10 cellular contexts compared by ENCODE assay signal in the genomic region with DNA sequence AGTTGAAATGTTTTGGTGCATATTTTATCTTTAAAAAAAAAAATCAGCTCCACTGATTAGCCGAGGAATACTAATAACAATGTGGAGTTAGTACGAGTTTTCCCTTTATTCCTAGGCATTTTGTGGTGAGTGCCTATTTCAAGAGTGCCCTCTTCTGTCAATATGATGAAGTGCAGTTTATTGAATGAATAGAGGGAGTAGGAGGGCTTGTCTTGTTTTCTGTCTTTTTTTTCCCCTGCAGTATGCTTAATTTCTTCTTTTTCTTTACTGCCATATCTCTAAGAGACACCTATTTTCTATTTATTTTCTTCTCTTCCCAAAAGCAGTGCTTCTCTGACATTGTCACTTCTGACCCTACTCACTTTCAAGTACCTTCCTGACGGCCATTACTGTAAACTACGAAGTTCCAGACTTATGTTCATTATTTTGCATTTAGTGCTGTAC.
DNase-seq lines count a peak whose midpoint lies in the region; ATAC-seq, FAIRE-seq and TF ChIP-seq lines count a peak whose summit lies in the region.
"Had no signal": no experiment of that assay in that cellular context is flagged by ENCODE, and none has a peak within 500 bp of the region (broad histone marks: within the 10 kb centered on the region; RNA-seq: fewer than 3 reads in every experiment).

No MANE protein-coding gene starts in this region.

- TF ChIP-seq RAD21 in HepG2 (CRISPR knock-in tag; IDR thresholded peaks at IDR 0.05) = no peak

- H3K27ac ChIP-seq in DND-41 (ENCODE audit: low read length) (no peak overlapping the region), HepG2 (ENCODE audit: extremely low read length, insufficient read depth, low read length) (no peak overlapping the region), suprapubic skin (no peak overlapping the region)

- H2AFZ ChIP-seq in DND-41 (ENCODE audit: low read depth, low read length) (no peak overlapping the region), HepG2 (ENCODE audit: low read length) (no peak overlapping the region)

- H3K9me3 ChIP-seq in DND-41 (ENCODE audit: insufficient read depth, low read length, severe bottlenecking) (peaks cover 4% of the 10 kb centered on the region), HepG2 (ENCODE audit: low read length) (peaks cover 15% of the 10 kb centered on the region), suprapubic skin (no peaks in the 10 kb centered on the region)

- no peak overlapping the region for H3K4me2 ChIP-seq in DND-41 (ENCODE audit: insufficient read depth, low read length)
- no peak overlapping the region for H3K4me2 ChIP-seq in HepG2 (ENCODE audit: low read depth, low read length)

- H3K4me3 ChIP-seq in DND-41 (ENCODE audit: low read depth in 1 of 2, low read length in 2 of 2) (no peak overlapping the region), HepG2 (replicated peaks in 1 of 3; ENCODE audit: insufficient read depth in 1 of 3, low read depth in 2 of 3, low read length in 3 of 3) (no peak overlapping the region), suprapubic skin (no peak overlapping the region)

- DNase-seq in DND-41 (no peak), KBM-7 (peak; percentile 77), SW480 (ENCODE audit: low spot score) (peak; percentile 85), HepG2 (ENCODE audit: low spot score) (peak; percentile 45), globus pallidus (ENCODE audit: low spot score) (no peak), NK-92 (lab: John Stamatoyannopoulos, UW; ENCODE audit: unreplicated experiment) (no peak), suprapubic skin (ENCODE audit: low spot score in 2 of 2) (no peak), NCI-H1436 treated with DMSO at 0.1 percent for 48 hours (lab: John Stamatoyannopoulos, UW) (no peak)
- DNase-seq: activated naive CD4-positive, alpha-beta T cell treated with anti-CD3 and anti-CD28 coated beads, Interleukin-2, amount 50 U/mL, for 16 hours; NCI-H226 had no signal

- H3K36me3 ChIP-seq in DND-41 (ENCODE audit: insufficient read depth, low read length) (no peaks in the 10 kb centered on the region), HepG2 (replicated peaks in 1 of 2; ENCODE audit: control insufficient read depth in 1 of 2, insufficient read depth in 2 of 2, low read length in 2 of 2) (no peaks in the 10 kb centered on the region), suprapubic skin (no peaks in the 10 kb centered on the region)

- intact Hi-C loops in HepG2 (cut with micrococcal nuclease; ENCODE audit: unreplicated experiment) = no loop called here

- TF ChIP-seq EP300 in HepG2 (IDR thresholded peaks at IDR 0.05; ENCODE audit: low read depth in 2 of 2, low read length in 2 of 2) (no peak), HepG2 (CRISPR knock-in tag; IDR thresholded peaks at IDR 0.05; ENCODE audit: borderline replicate concordance) (no peak), suprapubic skin (IDR thresholded peaks at IDR 0.05) (no peak)

- CTCF ChIA-PET in HepG2 (lab: Yijun Ruan, JAX; ENCODE audit: low intra/inter-chr PET ratio, low total read pairs) = interaction anchor here (2.2 to 2.4 kb wide), 3 partner anchors 129 to 286 kb away, joined by 8 to 13 read pairs (median 10); no protein-coding TSS in a partner anchor

- BruUV-seq in HepG2 (replicated peaks; lab: Mats Ljungman, UMichigan) = no TSS peak

- in situ Hi-C loops in KBM-7 (cut with MboI; ENCODE audit: low pct_unique_long_range_greater_than_20kb, low sequenced_read_pairs) = no loop called here
- in situ Hi-C loops in HepG2 (cut with HindIII; ENCODE audit: extremely low pct_ligation_motif_present, low pct_unique_long_range_greater_than_20kb) = no loop called here

- peak; percentile 26 for FAIRE-seq in HepG2 (lab: Jason Lieb, UNC)

- no peak overlapping the region for H3K9ac ChIP-seq in DND-41 (ENCODE audit: low read depth, low read length)
- H3K9ac ChIP-seq in HepG2 (ENCODE audit: insufficient read depth, low read depth, low read length) = no peak overlapping the region

- ATAC-seq in DND-41 (ENCODE audit: insufficient read depth, low read depth) = no peak
- ATAC-seq in HepG2 = no peak; the same call in 2 of the 3 replicates

- POLR2A ChIA-PET in HepG2 (lab: Yijun Ruan, JAX) = no interaction called here

- no peaks in the 10 kb centered on the region for H3K4me1 ChIP-seq in DND-41 (ENCODE audit: insufficient read depth, low read length)
- peaks cover 12% of the 10 kb centered on the region for H3K4me1 ChIP-seq in HepG2 (ENCODE audit: insufficient read depth, low read length)
- H3K4me1 ChIP-seq in suprapubic skin = no peaks in the 10 kb centered on the region

- TF ChIP-seq CTCF in DND-41 (IDR thresholded peaks at IDR 0.05; ENCODE audit: borderline replicate concordance, extremely low read depth, low read length, poor library complexity, severe bottlenecking) (peak; percentile 74), HepG2 (CRISPR knock-in tag; IDR thresholded peaks at IDR 0.05) (peak; percentile 41), suprapubic skin (IDR thresholded peaks at IDR 0.05) (peak in 1 of 2 donors; percentile 16)

- WGBS in HepG2 (ENCODE audit: low lambda C conversion rate) = 64% methylated on average over 4 of the region's 4 CpGs
- WGBS in suprapubic skin = 85% methylated on average over 4 of the region's 4 CpGs

- H3K79me2 ChIP-seq in DND-41 (ENCODE audit: insufficient read depth, low read length) = no peaks in the 10 kb centered on the region
- no peaks in the 10 kb centered on the region for H3K79me2 ChIP-seq in HepG2 (ENCODE audit: insufficient read depth, low read length)

- no peak for TF ChIP-seq POLR2A in HepG2 (IDR thresholded peaks at IDR 0.05; ENCODE audit: insufficient read depth in 1 of 2, low read depth in 2 of 2, low read length in 2 of 2)
- TF ChIP-seq POLR2A in suprapubic skin (IDR thresholded peaks at IDR 0.05) = no peak

- no peaks in the 10 kb centered on the region for H3K27me3 ChIP-seq in DND-41 (ENCODE audit: insufficient read depth, low read length, poor library complexity)
- H3K27me3 ChIP-seq in HepG2 (ENCODE audit: control insufficient read depth in 1 of 2, insufficient read depth in 2 of 2, low read length in 2 of 2) = no peaks in the 10 kb centered on the region
- no peaks in the 10 kb centered on the region for H3K27me3 ChIP-seq in suprapubic skin

- no peaks in the 10 kb centered on the region for H4K20me1 ChIP-seq in DND-41 (ENCODE audit: insufficient read depth, low read length)
- H4K20me1 ChIP-seq in HepG2 (ENCODE audit: insufficient read depth, low read length) = no peaks in the 10 kb centered on the region

TF ChIP-seq in HepG2, 621 proteins besides CTCF, POLR2A, EP300 and RAD21:
- TF ChIP-seq YEATS4 (CRISPR knock-in tag; IDR thresholded peaks at IDR 0.05; ENCODE audit: borderline replicate concordance) = no peak
- no peak for TF ChIP-seq MEIS1 (CRISPR knock-in tag; IDR thresholded peaks at IDR 0.05; ENCODE audit: borderline replicate concordance)
- no peak for TF ChIP-seq TP53 (CRISPR knock-in tag; conservative IDR thresholded peaks at IDR 0.05)
- TF ChIP-seq STAG1 (CRISPR knock-in tag; IDR thresholded peaks at IDR 0.05) = peak; percentile 68
- TF ChIP-seq ZNF24 (IDR thresholded peaks at IDR 0.05) = no peak
- peak; percentile 30; the same call in 1 of the 2 replicates for TF ChIP-seq SMC3 (IDR thresholded peaks at IDR 0.05; ENCODE audit: low read length)
- TF ChIP-seq ZBTB20 (CRISPR knock-in tag; IDR thresholded peaks at IDR 0.05; ENCODE audit: borderline replicate concordance, low read depth) = no peak
TF ChIP-seq in HepG2: peak in this region for 2.

Comparison
In these comparisons a context has a peak if more than half of its experiments do, and no peak if none do; other contexts are left out.
1. DNase-seq: peak in KBM-7 (single experiment), SW480 (single experiment) and HepG2 (single experiment); none in DND-41 (single experiment), globus pallidus (single experiment), NK-92 (single experiment), suprapubic skin (0 of 2) and NCI-H1436 treated with DMSO at 0.1 percent for 48 hours (single experiment).